In the genomic region with DNA sequence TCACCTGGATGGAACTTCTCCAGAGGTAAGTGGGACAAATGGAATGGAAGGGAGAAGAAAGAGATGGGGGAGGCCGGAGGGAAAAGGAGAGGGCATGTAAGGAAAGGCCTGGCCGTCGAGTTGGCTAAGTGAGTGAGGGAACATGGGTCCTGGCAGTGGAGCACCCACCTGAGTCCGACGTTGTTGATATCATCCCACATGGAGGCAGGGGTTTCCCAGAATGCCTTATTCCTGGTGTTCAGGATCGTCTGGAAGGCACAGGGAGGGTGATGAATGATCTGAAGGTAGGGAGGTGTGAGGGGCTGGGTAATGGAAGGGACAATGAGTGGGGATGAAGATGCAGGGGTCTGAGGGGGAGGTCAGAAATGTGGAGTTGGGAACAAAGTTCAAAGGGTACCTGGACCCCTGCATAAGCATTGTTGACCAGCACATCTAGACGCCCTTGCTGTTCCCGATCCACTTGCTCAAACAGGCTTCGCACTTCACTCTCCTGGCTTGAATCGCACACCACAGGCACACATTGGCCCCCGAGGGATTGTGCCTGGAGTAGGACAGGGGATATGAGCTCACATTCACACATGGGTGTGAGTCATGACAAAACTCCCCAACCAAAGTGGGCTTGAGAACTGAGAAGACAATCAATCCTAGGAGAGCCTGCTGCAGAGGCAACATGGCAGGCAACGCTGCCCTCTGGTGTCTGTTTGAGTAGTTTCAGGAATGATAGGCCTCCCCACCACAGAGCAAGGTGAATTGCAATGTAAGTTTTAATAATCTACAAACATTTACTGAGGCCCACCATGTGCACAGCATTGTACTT, we compare ENCODE assay signal across 1 cellular context.
TF ChIP-seq lines count a peak whose summit lies in the region.

No MANE protein-coding gene starts in this region.

TF ChIP-seq in GM12878, 131 proteins besides CTCF, POLR2A, EP300 and RAD21 (continues in another document):
- TF ChIP-seq TBL1XR1 (IDR thresholded peaks at IDR 0.05; ENCODE audit: low read depth, low read length), result peak; percentile 71; the same call in 1 of the 2 replicates
- TF ChIP-seq, protein P1, sequence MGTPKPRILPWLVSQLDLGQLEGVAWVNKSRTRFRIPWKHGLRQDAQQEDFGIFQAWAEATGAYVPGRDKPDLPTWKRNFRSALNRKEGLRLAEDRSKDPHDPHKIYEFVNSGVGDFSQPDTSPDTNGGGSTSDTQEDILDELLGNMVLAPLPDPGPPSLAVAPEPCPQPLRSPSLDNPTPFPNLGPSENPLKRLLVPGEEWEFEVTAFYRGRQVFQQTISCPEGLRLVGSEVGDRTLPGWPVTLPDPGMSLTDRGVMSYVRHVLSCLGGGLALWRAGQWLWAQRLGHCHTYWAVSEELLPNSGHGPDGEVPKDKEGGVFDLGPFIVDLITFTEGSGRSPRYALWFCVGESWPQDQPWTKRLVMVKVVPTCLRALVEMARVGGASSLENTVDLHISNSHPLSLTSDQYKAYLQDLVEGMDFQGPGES (IDR thresholded peaks at IDR 0.05), result no peak
- no peak for TF ChIP-seq STAT1 (conservative IDR thresholded peaks at IDR 0.05)
- TF ChIP-seq TCF12 (IDR thresholded peaks at IDR 0.05; ENCODE audit: low read depth, low read length), result no peak
- no peak for TF ChIP-seq NR2C2 (IDR thresholded peaks at IDR 0.05; ENCODE audit: borderline replicate concordance, control insufficient read depth, insufficient read length, low read depth)
- TF ChIP-seq POLR2AphosphoS5 (IDR thresholded peaks at IDR 0.05; ENCODE audit: low read length), result no peak
- TF ChIP-seq RAD51 (IDR thresholded peaks at IDR 0.05), result no peak
- TF ChIP-seq, protein P2, sequence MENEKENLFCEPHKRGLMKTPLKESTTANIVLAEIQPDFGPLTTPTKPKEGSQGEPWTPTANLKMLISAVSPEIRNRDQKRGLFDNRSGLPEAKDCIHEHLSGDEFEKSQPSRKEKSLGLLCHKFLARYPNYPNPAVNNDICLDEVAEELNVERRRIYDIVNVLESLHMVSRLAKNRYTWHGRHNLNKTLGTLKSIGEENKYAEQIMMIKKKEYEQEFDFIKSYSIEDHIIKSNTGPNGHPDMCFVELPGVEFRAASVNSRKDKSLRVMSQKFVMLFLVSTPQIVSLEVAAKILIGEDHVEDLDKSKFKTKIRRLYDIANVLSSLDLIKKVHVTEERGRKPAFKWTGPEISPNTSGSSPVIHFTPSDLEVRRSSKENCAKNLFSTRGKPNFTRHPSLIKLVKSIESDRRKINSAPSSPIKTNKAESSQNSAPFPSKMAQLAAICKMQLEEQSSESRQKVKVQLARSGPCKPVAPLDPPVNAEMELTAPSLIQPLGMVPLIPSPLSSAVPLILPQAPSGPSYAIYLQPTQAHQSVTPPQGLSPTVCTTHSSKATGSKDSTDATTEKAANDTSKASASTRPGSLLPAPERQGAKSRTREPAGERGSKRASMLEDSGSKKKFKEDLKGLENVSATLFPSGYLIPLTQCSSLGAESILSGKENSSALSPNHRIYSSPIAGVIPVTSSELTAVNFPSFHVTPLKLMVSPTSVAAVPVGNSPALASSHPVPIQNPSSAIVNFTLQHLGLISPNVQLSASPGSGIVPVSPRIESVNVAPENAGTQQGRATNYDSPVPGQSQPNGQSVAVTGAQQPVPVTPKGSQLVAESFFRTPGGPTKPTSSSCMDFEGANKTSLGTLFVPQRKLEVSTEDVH (IDR thresholded peaks at IDR 0.05; ENCODE audit: low read depth, partially characterized antibody), result no peak
- TF ChIP-seq RB1 (IDR thresholded peaks at IDR 0.05; ENCODE audit: borderline replicate concordance), result no peak
- TF ChIP-seq HCFC1 (IDR thresholded peaks at IDR 0.05; ENCODE audit: low read length), result no peak; the same call in 1 of the 2 replicates
- TF ChIP-seq KAT2A (conservative IDR thresholded peaks at IDR 0.05; ENCODE audit: control insufficient read depth, low read depth, low read length), result no peak
- TF ChIP-seq FOXK2 (IDR thresholded peaks at IDR 0.05), result peak; percentile 35
- no peak for TF ChIP-seq NFYA (IDR thresholded peaks at IDR 0.05; ENCODE audit: borderline replicate concordance, low read depth, low read length)
- TF ChIP-seq MTA2 (IDR thresholded peaks at IDR 0.05; ENCODE audit: low read depth), result 0 out of 2 replicates have a peak, but pooled peaks have one; percentile 33
- TF ChIP-seq, protein P3, sequence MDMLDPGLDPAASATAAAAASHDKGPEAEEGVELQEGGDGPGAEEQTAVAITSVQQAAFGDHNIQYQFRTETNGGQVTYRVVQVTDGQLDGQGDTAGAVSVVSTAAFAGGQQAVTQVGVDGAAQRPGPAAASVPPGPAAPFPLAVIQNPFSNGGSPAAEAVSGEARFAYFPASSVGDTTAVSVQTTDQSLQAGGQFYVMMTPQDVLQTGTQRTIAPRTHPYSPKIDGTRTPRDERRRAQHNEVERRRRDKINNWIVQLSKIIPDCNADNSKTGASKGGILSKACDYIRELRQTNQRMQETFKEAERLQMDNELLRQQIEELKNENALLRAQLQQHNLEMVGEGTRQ (IDR thresholded peaks at IDR 0.05; ENCODE audit: borderline replicate concordance, low read depth, low read length), result no peak
- TF ChIP-seq, protein P4, sequence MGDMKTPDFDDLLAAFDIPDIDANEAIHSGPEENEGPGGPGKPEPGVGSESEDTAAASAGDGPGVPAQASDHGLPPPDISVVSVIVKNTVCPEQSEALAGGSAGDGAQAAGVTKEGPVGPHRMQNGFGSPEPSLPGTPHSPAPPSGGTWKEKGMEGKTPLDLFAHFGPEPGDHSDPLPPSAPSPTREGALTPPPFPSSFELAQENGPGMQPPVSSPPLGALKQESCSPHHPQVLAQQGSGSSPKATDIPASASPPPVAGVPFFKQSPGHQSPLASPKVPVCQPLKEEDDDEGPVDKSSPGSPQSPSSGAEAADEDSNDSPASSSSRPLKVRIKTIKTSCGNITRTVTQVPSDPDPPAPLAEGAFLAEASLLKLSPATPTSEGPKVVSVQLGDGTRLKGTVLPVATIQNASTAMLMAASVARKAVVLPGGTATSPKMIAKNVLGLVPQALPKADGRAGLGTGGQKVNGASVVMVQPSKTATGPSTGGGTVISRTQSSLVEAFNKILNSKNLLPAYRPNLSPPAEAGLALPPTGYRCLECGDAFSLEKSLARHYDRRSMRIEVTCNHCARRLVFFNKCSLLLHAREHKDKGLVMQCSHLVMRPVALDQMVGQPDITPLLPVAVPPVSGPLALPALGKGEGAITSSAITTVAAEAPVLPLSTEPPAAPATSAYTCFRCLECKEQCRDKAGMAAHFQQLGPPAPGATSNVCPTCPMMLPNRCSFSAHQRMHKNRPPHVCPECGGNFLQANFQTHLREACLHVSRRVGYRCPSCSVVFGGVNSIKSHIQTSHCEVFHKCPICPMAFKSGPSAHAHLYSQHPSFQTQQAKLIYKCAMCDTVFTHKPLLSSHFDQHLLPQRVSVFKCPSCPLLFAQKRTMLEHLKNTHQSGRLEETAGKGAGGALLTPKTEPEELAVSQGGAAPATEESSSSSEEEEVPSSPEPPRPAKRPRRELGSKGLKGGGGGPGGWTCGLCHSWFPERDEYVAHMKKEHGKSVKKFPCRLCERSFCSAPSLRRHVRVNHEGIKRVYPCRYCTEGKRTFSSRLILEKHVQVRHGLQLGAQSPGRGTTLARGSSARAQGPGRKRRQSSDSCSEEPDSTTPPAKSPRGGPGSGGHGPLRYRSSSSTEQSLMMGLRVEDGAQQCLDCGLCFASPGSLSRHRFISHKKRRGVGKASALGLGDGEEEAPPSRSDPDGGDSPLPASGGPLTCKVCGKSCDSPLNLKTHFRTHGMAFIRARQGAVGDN (IDR thresholded peaks at IDR 0.05), result peak; percentile 73
- TF ChIP-seq, protein P5, sequence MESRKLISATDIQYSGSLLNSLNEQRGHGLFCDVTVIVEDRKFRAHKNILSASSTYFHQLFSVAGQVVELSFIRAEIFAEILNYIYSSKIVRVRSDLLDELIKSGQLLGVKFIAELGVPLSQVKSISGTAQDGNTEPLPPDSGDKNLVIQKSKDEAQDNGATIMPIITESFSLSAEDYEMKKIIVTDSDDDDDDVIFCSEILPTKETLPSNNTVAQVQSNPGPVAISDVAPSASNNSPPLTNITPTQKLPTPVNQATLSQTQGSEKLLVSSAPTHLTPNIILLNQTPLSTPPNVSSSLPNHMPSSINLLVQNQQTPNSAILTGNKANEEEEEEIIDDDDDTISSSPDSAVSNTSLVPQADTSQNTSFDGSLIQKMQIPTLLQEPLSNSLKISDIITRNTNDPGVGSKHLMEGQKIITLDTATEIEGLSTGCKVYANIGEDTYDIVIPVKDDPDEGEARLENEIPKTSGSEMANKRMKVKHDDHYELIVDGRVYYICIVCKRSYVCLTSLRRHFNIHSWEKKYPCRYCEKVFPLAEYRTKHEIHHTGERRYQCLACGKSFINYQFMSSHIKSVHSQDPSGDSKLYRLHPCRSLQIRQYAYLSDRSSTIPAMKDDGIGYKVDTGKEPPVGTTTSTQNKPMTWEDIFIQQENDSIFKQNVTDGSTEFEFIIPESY (IDR thresholded peaks at IDR 0.05), result no peak
- TF ChIP-seq MYB (IDR thresholded peaks at IDR 0.05; ENCODE audit: borderline replicate concordance, low read depth, low read length), result no peak
- TF ChIP-seq, protein P6, sequence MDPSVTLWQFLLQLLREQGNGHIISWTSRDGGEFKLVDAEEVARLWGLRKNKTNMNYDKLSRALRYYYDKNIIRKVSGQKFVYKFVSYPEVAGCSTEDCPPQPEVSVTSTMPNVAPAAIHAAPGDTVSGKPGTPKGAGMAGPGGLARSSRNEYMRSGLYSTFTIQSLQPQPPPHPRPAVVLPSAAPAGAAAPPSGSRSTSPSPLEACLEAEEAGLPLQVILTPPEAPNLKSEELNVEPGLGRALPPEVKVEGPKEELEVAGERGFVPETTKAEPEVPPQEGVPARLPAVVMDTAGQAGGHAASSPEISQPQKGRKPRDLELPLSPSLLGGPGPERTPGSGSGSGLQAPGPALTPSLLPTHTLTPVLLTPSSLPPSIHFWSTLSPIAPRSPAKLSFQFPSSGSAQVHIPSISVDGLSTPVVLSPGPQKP (IDR thresholded peaks at IDR 0.05; ENCODE audit: low read depth, low read length), result no peak
- TF ChIP-seq ASH2L (IDR thresholded peaks at IDR 0.05; ENCODE audit: borderline replicate concordance, low read depth), result no peak
- TF ChIP-seq MYC (IDR thresholded peaks at IDR 0.05; ENCODE audit: insufficient read depth, insufficient read length, insufficient replicate concordance, low read length, severe bottlenecking), result no peak
- no peak for TF ChIP-seq EGR1 (IDR thresholded peaks at IDR 0.05; ENCODE audit: borderline replicate concordance in 1 of 2, low read depth in 2 of 2, low read length in 2 of 2)
- TF ChIP-seq PAX5 (IDR thresholded peaks at IDR 0.05; ENCODE audit: borderline replicate concordance, low read depth, low read length), result no peak; the same call in 1 of the 2 replicates
- TF ChIP-seq, protein P7, sequence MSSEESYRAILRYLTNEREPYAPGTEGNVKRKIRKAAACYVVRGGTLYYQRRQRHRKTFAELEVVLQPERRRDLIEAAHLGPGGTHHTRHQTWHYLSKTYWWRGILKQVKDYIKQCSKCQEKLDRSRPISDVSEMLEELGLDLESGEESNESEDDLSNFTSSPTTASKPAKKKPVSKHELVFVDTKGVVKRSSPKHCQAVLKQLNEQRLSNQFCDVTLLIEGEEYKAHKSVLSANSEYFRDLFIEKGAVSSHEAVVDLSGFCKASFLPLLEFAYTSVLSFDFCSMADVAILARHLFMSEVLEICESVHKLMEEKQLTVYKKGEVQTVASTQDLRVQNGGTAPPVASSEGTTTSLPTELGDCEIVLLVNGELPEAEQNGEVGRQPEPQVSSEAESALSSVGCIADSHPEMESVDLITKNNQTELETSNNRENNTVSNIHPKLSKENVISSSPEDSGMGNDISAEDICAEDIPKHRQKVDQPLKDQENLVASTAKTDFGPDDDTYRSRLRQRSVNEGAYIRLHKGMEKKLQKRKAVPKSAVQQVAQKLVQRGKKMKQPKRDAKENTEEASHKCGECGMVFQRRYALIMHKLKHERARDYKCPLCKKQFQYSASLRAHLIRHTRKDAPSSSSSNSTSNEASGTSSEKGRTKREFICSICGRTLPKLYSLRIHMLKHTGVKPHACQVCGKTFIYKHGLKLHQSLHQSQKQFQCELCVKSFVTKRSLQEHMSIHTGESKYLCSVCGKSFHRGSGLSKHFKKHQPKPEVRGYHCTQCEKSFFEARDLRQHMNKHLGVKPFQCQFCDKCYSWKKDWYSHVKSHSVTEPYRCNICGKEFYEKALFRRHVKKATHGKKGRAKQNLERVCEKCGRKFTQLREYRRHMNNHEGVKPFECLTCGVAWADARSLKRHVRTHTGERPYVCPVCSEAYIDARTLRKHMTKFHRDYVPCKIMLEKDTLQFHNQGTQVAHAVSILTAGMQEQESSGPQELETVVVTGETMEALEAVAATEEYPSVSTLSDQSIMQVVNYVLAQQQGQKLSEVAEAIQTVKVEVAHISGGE (CRISPR knock-in tag; IDR thresholded peaks at IDR 0.05), result no peak
- TF ChIP-seq DPF2 (IDR thresholded peaks at IDR 0.05), result peak; percentile 77
- TF ChIP-seq, protein P8, sequence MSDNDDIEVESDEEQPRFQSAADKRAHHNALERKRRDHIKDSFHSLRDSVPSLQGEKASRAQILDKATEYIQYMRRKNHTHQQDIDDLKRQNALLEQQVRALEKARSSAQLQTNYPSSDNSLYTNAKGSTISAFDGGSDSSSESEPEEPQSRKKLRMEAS (IDR thresholded peaks at IDR 0.05; ENCODE audit: low read depth, low read length), result peak; percentile 63
- TF ChIP-seq, protein P9, sequence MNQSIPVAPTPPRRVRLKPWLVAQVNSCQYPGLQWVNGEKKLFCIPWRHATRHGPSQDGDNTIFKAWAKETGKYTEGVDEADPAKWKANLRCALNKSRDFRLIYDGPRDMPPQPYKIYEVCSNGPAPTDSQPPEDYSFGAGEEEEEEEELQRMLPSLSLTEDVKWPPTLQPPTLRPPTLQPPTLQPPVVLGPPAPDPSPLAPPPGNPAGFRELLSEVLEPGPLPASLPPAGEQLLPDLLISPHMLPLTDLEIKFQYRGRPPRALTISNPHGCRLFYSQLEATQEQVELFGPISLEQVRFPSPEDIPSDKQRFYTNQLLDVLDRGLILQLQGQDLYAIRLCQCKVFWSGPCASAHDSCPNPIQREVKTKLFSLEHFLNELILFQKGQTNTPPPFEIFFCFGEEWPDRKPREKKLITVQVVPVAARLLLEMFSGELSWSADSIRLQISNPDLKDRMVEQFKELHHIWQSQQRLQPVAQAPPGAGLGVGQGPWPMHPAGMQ (IDR thresholded peaks at IDR 0.05; ENCODE audit: borderline replicate concordance), result no peak
- no peak; the same call in 1 of the 2 replicates for TF ChIP-seq SPI1 (IDR thresholded peaks at IDR 0.05; ENCODE audit: borderline replicate concordance, insufficient read depth, low read depth, low read length)
- TF ChIP-seq CREB1 (IDR thresholded peaks at IDR 0.05; ENCODE audit: low read depth), result peak; percentile 66; the same call in 1 of the 2 replicates
- no peak for TF ChIP-seq RFX5 (IDR thresholded peaks at IDR 0.05; ENCODE audit: low read depth, low read length)
- TF ChIP-seq, protein P10, sequence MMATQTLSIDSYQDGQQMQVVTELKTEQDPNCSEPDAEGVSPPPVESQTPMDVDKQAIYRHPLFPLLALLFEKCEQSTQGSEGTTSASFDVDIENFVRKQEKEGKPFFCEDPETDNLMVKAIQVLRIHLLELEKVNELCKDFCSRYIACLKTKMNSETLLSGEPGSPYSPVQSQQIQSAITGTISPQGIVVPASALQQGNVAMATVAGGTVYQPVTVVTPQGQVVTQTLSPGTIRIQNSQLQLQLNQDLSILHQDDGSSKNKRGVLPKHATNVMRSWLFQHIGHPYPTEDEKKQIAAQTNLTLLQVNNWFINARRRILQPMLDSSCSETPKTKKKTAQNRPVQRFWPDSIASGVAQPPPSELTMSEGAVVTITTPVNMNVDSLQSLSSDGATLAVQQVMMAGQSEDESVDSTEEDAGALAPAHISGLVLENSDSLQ (IDR thresholded peaks at IDR 0.05), result no peak
- 0 out of 3 replicates have a peak, but pooled peaks have one; percentile 54 for TF ChIP-seq POU2F2 (IDR thresholded peaks at IDR 0.05; ENCODE audit: borderline replicate concordance, low read depth, low read length)
